ENCODE assay signal across 24 cellular contexts in the genomic region with DNA sequence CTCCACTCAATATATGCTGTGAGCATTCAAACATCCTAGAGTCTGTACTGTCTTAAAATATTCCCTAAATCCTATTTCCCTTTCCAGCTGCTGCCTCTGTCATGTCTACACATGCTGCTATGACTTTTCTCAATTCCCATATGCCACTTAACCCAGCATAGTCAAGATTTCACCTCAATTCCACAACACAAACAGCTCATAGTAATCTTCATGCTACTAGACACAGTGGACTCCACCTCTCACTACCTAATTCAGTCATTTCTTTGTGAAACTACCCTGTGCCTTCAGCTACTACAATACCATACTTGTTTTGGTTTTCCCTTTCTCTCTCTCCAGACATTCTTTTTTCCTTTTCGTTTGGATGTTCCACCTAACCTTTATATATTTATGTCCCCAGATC. TPM values are rescaled to one million over a fixed set of nuclear protein-coding genes. Genes with fewer than 3 reads are reported as not detected.
DNase-seq lines count a peak whose midpoint lies in the region; ATAC-seq and TF ChIP-seq lines count a peak whose summit lies in the region.
"Had no signal": no experiment of that assay in that cellular context is flagged by ENCODE, and none has a peak within 500 bp of the region (broad histone marks: within the 10 kb centered on the region; RNA-seq: fewer than 3 reads in every experiment).

No MANE protein-coding gene starts in this region.

- no peaks in the 10 kb centered on the region for H4K20me1 ChIP-seq in neural progenitor cell (ENCODE audit: low read depth)

- H3K27ac ChIP-seq in neural progenitor cell: no peak overlapping the region
- H3K27ac ChIP-seq: A549, brain microvascular endothelial cell had no signal

- no peak overlapping the region for H3K4me2 ChIP-seq in neural progenitor cell
- H3K4me2 ChIP-seq: A549 had no signal

- no peaks in the 10 kb centered on the region for H3K27me3 Mint-ChIP-seq in activated naive CD8-positive, alpha-beta T cell treated with anti-CD3 and anti-CD28 coated beads, Interleukin-2, amount 50 U/mL, for 24 hours
- H3K27me3 Mint-ChIP-seq in activated naive CD8-positive, alpha-beta T cell treated with anti-CD3 and anti-CD28 coated beads for 36 hours: no peaks in the 10 kb centered on the region
- H3K27me3 Mint-ChIP-seq in stimulated activated memory B cell treated with anti-CD40 and anti-IgM and Interleukin-4, amounts not matched to agents 10 μg/mL and 1 μg/mL and 100 μg/mL, for 72 hours: no peaks in the 10 kb centered on the region
- H3K27me3 Mint-ChIP-seq in neural progenitor cell (ENCODE audit: insufficient read depth, low read depth): no peaks in the 10 kb centered on the region
- H3K27me3 Mint-ChIP-seq: activated CD8-positive, alpha-beta T cell treated with anti-CD3 and anti-CD28 coated beads for 36 hours; activated naive CD8-positive, alpha-beta T cell treated with anti-CD3 and anti-CD28 coated beads, Interleukin-2, amount 10 ng/mL, durations not matched to agents 7 days and 5 days; dendritic cell treated with granulocyte-macrophage colony-stimulating factor and Interleukin-4, amounts not matched to agents 40 ng/mL and 50 ng/mL, for 4 days had no signal

- H3K79me2 ChIP-seq in neural progenitor cell (ENCODE audit: low read depth): no peaks in the 10 kb centered on the region

- no peak overlapping the region for H3K4me3 Mint-ChIP-seq in activated naive CD8-positive, alpha-beta T cell treated with anti-CD3 and anti-CD28 coated beads, Interleukin-2, amount 50 U/mL, for 24 hours
- no peak overlapping the region for H3K4me3 Mint-ChIP-seq in activated naive CD8-positive, alpha-beta T cell treated with anti-CD3 and anti-CD28 coated beads for 36 hours
- no peak overlapping the region for H3K4me3 Mint-ChIP-seq in stimulated activated memory B cell treated with anti-CD40 and anti-IgM and Interleukin-4, amounts not matched to agents 10 μg/mL and 1 μg/mL and 100 μg/mL, for 72 hours
- H3K4me3 Mint-ChIP-seq in neural progenitor cell: no peak overlapping the region
- H3K4me3 Mint-ChIP-seq: activated CD8-positive, alpha-beta T cell treated with anti-CD3 and anti-CD28 coated beads for 36 hours; activated naive CD8-positive, alpha-beta T cell treated with anti-CD3 and anti-CD28 coated beads, Interleukin-2, amount 10 ng/mL, durations not matched to agents 7 days and 5 days; activated T-cell treated with anti-CD3 and anti-CD28 coated beads, Interleukin-2, amount 50 U/mL, for 4 hours; dendritic cell treated with granulocyte-macrophage colony-stimulating factor and Interleukin-4, amounts not matched to agents 40 ng/mL and 50 ng/mL, for 4 days had no signal

- H3K27ac Mint-ChIP-seq in activated naive CD8-positive, alpha-beta T cell treated with anti-CD3 and anti-CD28 coated beads, Interleukin-2, amount 50 U/mL, for 24 hours: peak overlapping the region; percentile 2
- H3K27ac Mint-ChIP-seq in activated naive CD8-positive, alpha-beta T cell treated with anti-CD3 and anti-CD28 coated beads for 36 hours: no peak overlapping the region
- H3K27ac Mint-ChIP-seq in stimulated activated memory B cell treated with anti-CD40 and anti-IgM and Interleukin-4, amounts not matched to agents 10 μg/mL and 1 μg/mL and 100 μg/mL, for 72 hours: peak overlapping the region; percentile 9
- no peak overlapping the region for H3K27ac Mint-ChIP-seq in neural progenitor cell
- H3K27ac Mint-ChIP-seq: activated CD8-positive, alpha-beta T cell treated with anti-CD3 and anti-CD28 coated beads for 36 hours; activated naive CD8-positive, alpha-beta T cell treated with anti-CD3 and anti-CD28 coated beads, Interleukin-2, amount 10 ng/mL, durations not matched to agents 7 days and 5 days; dendritic cell treated with granulocyte-macrophage colony-stimulating factor and Interleukin-4, amounts not matched to agents 40 ng/mL and 50 ng/mL, for 4 days had no signal

- H3K36me3 Mint-ChIP-seq in activated naive CD8-positive, alpha-beta T cell treated with anti-CD3 and anti-CD28 coated beads, Interleukin-2, amount 50 U/mL, for 24 hours (ENCODE audit: low read depth): peaks cover 14% of the 10 kb centered on the region
- H3K36me3 Mint-ChIP-seq in activated naive CD8-positive, alpha-beta T cell treated with anti-CD3 and anti-CD28 coated beads for 36 hours: peaks cover 17% of the 10 kb centered on the region
- peaks cover 50% of the 10 kb centered on the region for H3K36me3 Mint-ChIP-seq in stimulated activated memory B cell treated with anti-CD40 and anti-IgM and Interleukin-4, amounts not matched to agents 10 μg/mL and 1 μg/mL and 100 μg/mL, for 72 hours
- H3K36me3 Mint-ChIP-seq in neural progenitor cell: peaks cover 4% of the 10 kb centered on the region

- TF ChIP-seq CTCF in neural progenitor cell (IDR thresholded peaks at IDR 0.05) (no peak), foreskin fibroblast (IDR thresholded peaks at IDR 0.05; ENCODE audit: low read depth, low read length) (no peak)

- peaks cover 5% of the 10 kb centered on the region for H3K4me1 ChIP-seq in neural progenitor cell
- H3K4me1 ChIP-seq: A549 had no signal

- peaks cover 3% of the 10 kb centered on the region for H3K9me3 Mint-ChIP-seq in activated naive CD8-positive, alpha-beta T cell treated with anti-CD3 and anti-CD28 coated beads, Interleukin-2, amount 50 U/mL, for 24 hours
- peaks cover 9% of the 10 kb centered on the region for H3K9me3 Mint-ChIP-seq in activated naive CD8-positive, alpha-beta T cell treated with anti-CD3 and anti-CD28 coated beads for 36 hours
- H3K9me3 Mint-ChIP-seq in stimulated activated memory B cell treated with anti-CD40 and anti-IgM and Interleukin-4, amounts not matched to agents 10 μg/mL and 1 μg/mL and 100 μg/mL, for 72 hours: peaks cover 5% of the 10 kb centered on the region
- peaks cover 9% of the 10 kb centered on the region for H3K9me3 Mint-ChIP-seq in neural progenitor cell
- H3K9me3 Mint-ChIP-seq: activated CD8-positive, alpha-beta T cell treated with anti-CD3 and anti-CD28 coated beads for 36 hours; dendritic cell treated with granulocyte-macrophage colony-stimulating factor and Interleukin-4, amounts not matched to agents 40 ng/mL and 50 ng/mL, for 4 days had no signal

- DNase-seq in activated naive CD8-positive, alpha-beta T cell treated with anti-CD3 and anti-CD28 coated beads, Interleukin-2, amount 50 U/mL, for 24 hours: no peak
- DNase-seq in activated naive CD8-positive, alpha-beta T cell treated with anti-CD3 and anti-CD28 coated beads for 36 hours: no peak
- DNase-seq in G401 (ENCODE audit: low spot score): no peak
- no peak for DNase-seq in neural progenitor cell (ENCODE audit: low spot score)
- no peak for DNase-seq in foreskin fibroblast
- DNase-seq: activated CD8-positive, alpha-beta T cell treated with anti-CD3 and anti-CD28 coated beads for 36 hours; activated naive CD8-positive, alpha-beta T cell treated with anti-CD3 and anti-CD28 coated beads, Interleukin-2, amount 10 ng/mL, durations not matched to agents 7 days and 5 days; activated T-cell treated with anti-CD3 and anti-CD28 coated beads, Interleukin-2, amount 50 U/mL, for 4 hours; brain microvascular endothelial cell; C1 segment of cervical spinal cord; DMS153; left colon; mucosa of descending colon; NCI-H1105 treated with DMSO at 0.1 percent for 48 hours; NCI-H526 treated with DMSO at 0.1 percent for 48 hours; SHP77; stimulated activated CD4-positive, alpha-beta T cell treated with anti-CD3 and anti-CD28 coated beads, Interleukin-12 subunit alpha, Interleukin-12 subunit beta, amount 100 ng/mL, for 4 hours; stimulated activated naive CD4-positive, alpha-beta T cell treated with Interleukin-2 at 50 U/mL for 16 hours; trophoblast cell had no signal

- no peaks in the 10 kb centered on the region for H3K27me3 ChIP-seq in neural progenitor cell
- H3K27me3 ChIP-seq: brain microvascular endothelial cell had no signal

- H3K4me3 ChIP-seq in neural progenitor cell: no peak overlapping the region
- H3K4me3 ChIP-seq in foreskin fibroblast (ENCODE audit: low read depth in 1 of 2, low read length in 2 of 2): no peak overlapping the region
- H3K4me3 ChIP-seq: A549, mucosa of descending colon had no signal

- no peaks in the 10 kb centered on the region for H3K4me1 Mint-ChIP-seq in activated naive CD8-positive, alpha-beta T cell treated with anti-CD3 and anti-CD28 coated beads, Interleukin-2, amount 50 U/mL, for 24 hours
- no peaks in the 10 kb centered on the region for H3K4me1 Mint-ChIP-seq in activated naive CD8-positive, alpha-beta T cell treated with anti-CD3 and anti-CD28 coated beads for 36 hours
- peaks cover 12% of the 10 kb centered on the region for H3K4me1 Mint-ChIP-seq in stimulated activated memory B cell treated with anti-CD40 and anti-IgM and Interleukin-4, amounts not matched to agents 10 μg/mL and 1 μg/mL and 100 μg/mL, for 72 hours
- H3K4me1 Mint-ChIP-seq in neural progenitor cell: peaks cover 7% of the 10 kb centered on the region
- H3K4me1 Mint-ChIP-seq: activated naive CD8-positive, alpha-beta T cell treated with anti-CD3 and anti-CD28 coated beads, Interleukin-2, amount 10 ng/mL, durations not matched to agents 7 days and 5 days had no signal

- H3K9me3 ChIP-seq in neural progenitor cell (ENCODE audit: low read depth): no peaks in the 10 kb centered on the region
- H3K9me3 ChIP-seq: mucosa of descending colon had no signal

- H3K9ac ChIP-seq in neural progenitor cell: no peak overlapping the region

- ATAC-seq in activated naive CD8-positive, alpha-beta T cell treated with anti-CD3 and anti-CD28 coated beads, Interleukin-2, amount 50 U/mL, for 24 hours: no peak
- ATAC-seq in GM21786 (IDR thresholded peaks at IDR 0.05; ENCODE audit: unreplicated experiment) (peak; percentile 69), HG03521 (IDR thresholded peaks at IDR 0.05; ENCODE audit: unreplicated experiment) (peak; percentile 56)
- ATAC-seq in stimulated activated memory B cell treated with anti-CD40 and anti-IgM and Interleukin-4, amounts not matched to agents 10 μg/mL and 1 μg/mL and 100 μg/mL, for 72 hours: no peak
- ATAC-seq: A549; activated CD8-positive, alpha-beta T cell treated with anti-CD3 and anti-CD28 coated beads for 36 hours; activated T-cell treated with anti-CD3 and anti-CD28 coated beads, Interleukin-2, amount 50 U/mL, for 4 hours; left colon; mucosa of descending colon had no signal

- in situ Hi-C loops in G401 (cut with HindIII; ENCODE audit: low sequenced_read_pairs): no loop called here

- H3K36me3 ChIP-seq in neural progenitor cell: no peaks in the 10 kb centered on the region
- H3K36me3 ChIP-seq: brain microvascular endothelial cell had no signal

- H2AFZ ChIP-seq in neural progenitor cell (replicated peaks): no peak overlapping the region

- no peaks in the 10 kb centered on the region for H3F3A ChIP-seq in neural progenitor cell (ENCODE audit: low read depth)

RNA-seq across cellular contexts. Expression of a gene that starts 45.5 kb away (rescaled TPM):
- 1 to 10 TPM; 1.7 TPM for total RNA-seq in activated naive CD8-positive, alpha-beta T cell treated with anti-CD3 and anti-CD28 coated beads for 36 hours
- total RNA-seq in G401 (2014; rRNA removed; shearing (Covaris generic)): not detected in 2 replicates
- total RNA-seq in neural progenitor cell (ENCODE audit: low replicate concordance): 2.0 and 2.6 TPM in 2 replicates

Comparison
In these comparisons a context has a peak if more than half of its experiments do, and no peak if none do; other contexts are left out.
1. H3K27ac Mint-ChIP-seq: peak in activated naive CD8-positive, alpha-beta T cell treated with anti-CD3 and anti-CD28 coated beads, Interleukin-2, amount 50 U/mL, for 24 hours (single experiment) and stimulated activated memory B cell treated with anti-CD40 and anti-IgM and Interleukin-4, amounts not matched to agents 10 μg/mL and 1 μg/mL and 100 μg/mL, for 72 hours (single experiment); none in activated naive CD8-positive, alpha-beta T cell treated with anti-CD3 and anti-CD28 coated beads for 36 hours (single experiment) and neural progenitor cell (single experiment).
2. ATAC-seq: peak in GM21786 (single experiment) and HG03521 (single experiment); none in activated naive CD8-positive, alpha-beta T cell treated with anti-CD3 and anti-CD28 coated beads, Interleukin-2, amount 50 U/mL, for 24 hours (single experiment) and stimulated activated memory B cell treated with anti-CD40 and anti-IgM and Interleukin-4, amounts not matched to agents 10 μg/mL and 1 μg/mL and 100 μg/mL, for 72 hours (single experiment).